ENCODE assay signal across 8 cellular contexts in genomic region chrX:536616-537015, GRCh38.
"Had no signal": no experiment of that assay in that cellular context is flagged by ENCODE, and none has a peak within 500 bp of the region (broad histone marks: within the 10 kb centered on the region; RNA-seq: fewer than 3 reads in every experiment).

No MANE protein-coding gene starts in this region.

- H3K36me3 ChIP-seq: HAP-1 had no signal

- FAIRE-seq: HepG2 had no signal

- DNase-seq: GM23248, H7, HFFc6, KBM-7 had no signal

- H3K9me3 ChIP-seq: HAP-1 had no signal

- H3K4me3 ChIP-seq: GM23248, HAP-1 had no signal

- H3K9ac ChIP-seq: GM23248 had no signal

- H3K27ac ChIP-seq: GM23248, HL-60 had no signal

- H2AFZ ChIP-seq: GM23248 had no signal

- H3K4me1 ChIP-seq: HAP-1 had no signal

- ATAC-seq: HCT116, HepG2 had no signal
